13 cellular contexts compared by ENCODE assay signal in the genomic region with DNA sequence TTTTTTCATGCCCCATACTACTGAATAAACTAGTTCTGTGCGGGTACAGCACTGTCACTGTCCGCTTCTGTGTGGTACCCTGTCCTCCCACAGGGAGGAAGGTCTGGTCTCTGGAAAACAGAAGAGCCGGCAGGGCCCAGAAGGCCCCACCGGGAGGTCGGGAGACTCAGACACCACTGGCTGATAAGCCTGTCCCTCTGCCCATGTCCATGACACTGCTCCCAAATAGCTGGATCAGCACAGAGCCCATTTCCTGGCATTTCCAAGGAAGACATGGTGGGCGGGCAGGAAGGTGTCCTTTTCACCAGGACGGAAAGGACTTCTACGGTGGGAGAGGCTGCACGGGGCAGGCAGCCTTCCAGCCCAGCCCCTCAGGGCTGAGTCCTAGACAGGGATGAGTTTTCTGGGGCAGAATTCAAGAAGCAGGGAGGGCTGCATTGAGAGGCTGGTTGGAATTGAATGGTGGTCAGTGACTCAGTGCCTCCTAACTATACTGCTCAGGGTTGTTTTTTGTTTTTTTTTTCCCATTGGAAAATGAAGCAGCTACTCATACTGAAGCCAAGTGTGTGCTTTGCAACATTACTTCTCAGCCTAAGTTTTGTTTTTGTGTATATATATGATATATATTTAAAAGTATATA. TPM values are rescaled to one million over a fixed set of nuclear protein-coding genes. Genes with fewer than 3 reads are reported as not detected.
DNase-seq lines count a peak whose midpoint lies in the region; ATAC-seq and TF ChIP-seq lines count a peak whose summit lies in the region.
"Had no signal": no experiment of that assay in that cellular context is flagged by ENCODE, and none has a peak within 500 bp of the region (broad histone marks: within the 10 kb centered on the region; RNA-seq: fewer than 3 reads in every experiment).

No MANE protein-coding gene starts in this region.

- no peak for TF ChIP-seq CTCF in 22Rv1 (IDR thresholded peaks at IDR 0.05)
- no peak for TF ChIP-seq CTCF in lower lobe of right lung (IDR thresholded peaks at IDR 0.05)

- no peaks in the 10 kb centered on the region for H3K9me3 ChIP-seq in lower lobe of right lung

- peaks cover 31% of the 10 kb centered on the region for H3K4me1 ChIP-seq in lower lobe of right lung

- ATAC-seq in lower lobe of right lung, result no peak
- ATAC-seq in HG03159 (IDR thresholded peaks at IDR 0.05; ENCODE audit: unreplicated experiment), result no peak
- ATAC-seq: stimulated activated effector memory CD8-positive, alpha-beta T cell treated with anti-CD3 and anti-CD28 coated beads, Interleukin-12 subunit alpha, Interleukin-12 subunit beta, amount 100 ng/mL, for 72 hours had no signal

- H3K27ac ChIP-seq in 22Rv1 (peak overlapping the region; percentile 46), cingulate gyrus (ENCODE audit: low read depth, low read length) (peak overlapping the region; percentile 78), lower lobe of right lung (peak overlapping the region; percentile 73)
- H3K27ac ChIP-seq: HL-60 had no signal

- peak overlapping the region; percentile 45 for H3K4me3 ChIP-seq in lower lobe of right lung

- peak; percentile 29 for DNase-seq in NCI-H69 (lab: John Stamatoyannopoulos, UW)
- DNase-seq in lower lobe of right lung, result peak; percentile 28
- no peak for DNase-seq in stimulated activated CD4-positive, alpha-beta T cell treated with anti-CD3 and anti-CD28 coated beads, Interleukin-4, amount 100 ng/mL, for 1 hour
- no peak for DNase-seq in T-helper 9 cell
- DNase-seq in HCEC 1CT, result no peak
- DNase-seq: hippocampal formation had no signal

- intact Hi-C loops in lower lobe of right lung (cut with DNase I), result loop anchor here (10.0 kb wide), 1 partner anchor 129 kb away; no protein-coding TSS in a partner anchor

- no peaks in the 10 kb centered on the region for H3K36me3 ChIP-seq in lower lobe of right lung

- no peaks in the 10 kb centered on the region for H3K27me3 ChIP-seq in lower lobe of right lung (ENCODE audit: low read depth)

RNA-seq across cellular contexts. Expression of a gene that starts 7.1 kb away (rescaled TPM):
- total RNA-seq in lower lobe of right lung, result 4.2 TPM

RNA-seq across cellular contexts. Expression of a gene that starts 26.5 kb away (rescaled TPM):
- total RNA-seq in lower lobe of right lung, result 7.2 TPM

RNA-seq across cellular contexts. Expression of a gene that starts 31.0 kb away (rescaled TPM):
- 2.8 TPM for total RNA-seq in lower lobe of right lung
- total RNA-seq: activated T-helper 1 cell treated with anti-CD3 and anti-CD28 coated beads, Interleukin-12 subunit alpha, Interleukin-12 subunit beta, Interleukin-2, Interleukin-4 antibody, amounts not matched to agents 30 ng/mL and 10 ng/mL and 1 ng/mL, durations not matched to agents 14 hours and 24 hours and 36 hours; myocyte had no signal

Comparison
In these comparisons a context has a peak if more than half of its experiments do, and no peak if none do; other contexts are left out.
1. DNase-seq: peak in NCI-H69 (single experiment) and lower lobe of right lung (single experiment); none in stimulated activated CD4-positive, alpha-beta T cell treated with anti-CD3 and anti-CD28 coated beads, Interleukin-4, amount 100 ng/mL, for 1 hour (single experiment), T-helper 9 cell (single experiment) and HCEC 1CT (single experiment).
2. Peak in every context shown above with its lines, with median percentiles within 50 percentile points of each other: H3K27ac ChIP-seq.